ENCODE assay signal across 8 cellular contexts in the genomic region with DNA sequence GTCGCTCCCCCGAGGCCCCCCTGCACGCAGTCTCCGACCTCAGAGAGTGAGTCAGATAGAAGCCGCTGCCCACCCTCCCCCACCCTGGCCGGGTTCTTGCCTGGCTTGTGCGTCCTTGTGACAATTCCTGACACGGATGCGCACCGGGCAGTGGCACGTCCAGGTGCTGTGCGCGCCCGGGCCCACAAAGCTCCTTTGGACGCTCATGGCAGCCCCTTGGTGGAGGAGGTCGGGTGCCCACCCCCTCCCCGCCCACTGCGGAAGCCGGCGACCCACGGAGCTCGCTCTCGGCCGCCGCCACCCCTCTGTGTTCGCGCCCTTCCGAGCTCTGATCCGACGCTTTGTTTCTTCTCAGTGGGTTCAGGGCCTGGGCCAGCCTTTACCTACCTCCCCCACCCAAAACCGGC. TPM values are rescaled to one million over a fixed set of nuclear protein-coding genes. Genes with fewer than 3 reads are reported as not detected.
A peak's percentile ranks its signal among the peaks of the same experiment; 100 is the strongest.
DNase-seq lines count a peak whose midpoint lies in the region; ATAC-seq and TF ChIP-seq lines count a peak whose summit lies in the region.

No MANE protein-coding gene starts in this region.

- peak overlapping the region; percentile 10 to 87 (median 80) for H3K27ac ChIP-seq in gastroesophageal sphincter
- no peak overlapping the region for H3K27ac ChIP-seq in neutrophil

- DNase-seq in NCI-H146 (lab: John Stamatoyannopoulos, UW) (peak; percentile 74), NCI-H146 treated with DMSO at 0.1 percent for 48 hours (lab: John Stamatoyannopoulos, UW; ENCODE audit: unreplicated experiment) (no peak), NAMALWA (ENCODE audit: low spot score) (peak; percentile 45)
- DNase-seq in activated naive CD4-positive, alpha-beta T cell treated with anti-CD3 and anti-CD28 coated beads, Interleukin-2, amount 10 ng/mL, durations not matched to agents 7 days and 5 days, result peak; percentile 50

- H3K4me3 ChIP-seq in gastroesophageal sphincter (peak overlapping the region; percentile 40 to 59), neutrophil (ENCODE audit: low read depth in 1 of 2, low read length in 1 of 2) (peak overlapping the region; percentile 57 to 61)

- H3K9me3 Mint-ChIP-seq in activated naive CD4-positive, alpha-beta T cell treated with anti-CD3 and anti-CD28 coated beads, Interleukin-2, amount 10 ng/mL, durations not matched to agents 7 days and 5 days, result no peaks in the 10 kb centered on the region

- CTCF ChIA-PET in activated naive CD4-positive, alpha-beta T cell treated with anti-CD3 and anti-CD28 coated beads, Interleukin-2, amount 10 ng/mL, durations not matched to agents 7 days and 5 days (lab: Charles Lee), result interaction anchor here (3.4 kb wide), 1 partner anchor 12 kb away, joined by 16 read pairs; no protein-coding TSS in a partner anchor

- H3K27me3 Mint-ChIP-seq in activated naive CD4-positive, alpha-beta T cell treated with anti-CD3 and anti-CD28 coated beads, Interleukin-2, amount 10 ng/mL, durations not matched to agents 7 days and 5 days, result peaks cover 88% of the 10 kb centered on the region

- peak overlapping the region; percentile 60 for H3K4me3 Mint-ChIP-seq in activated naive CD4-positive, alpha-beta T cell treated with anti-CD3 and anti-CD28 coated beads, Interleukin-2, amount 10 ng/mL, durations not matched to agents 7 days and 5 days

- H3K4me1 Mint-ChIP-seq in activated naive CD4-positive, alpha-beta T cell treated with anti-CD3 and anti-CD28 coated beads, Interleukin-2, amount 10 ng/mL, durations not matched to agents 7 days and 5 days, result peaks cover 58% of the 10 kb centered on the region

- H3K4me1 ChIP-seq in gastroesophageal sphincter, result peaks cover 0 to 78% (median 43%) of the 10 kb centered on the region in 3 donors
- peaks cover 26 to 43% of the 10 kb centered on the region in 2 experiments for H3K4me1 ChIP-seq in neutrophil (ENCODE audit: control insufficient read depth in 1 of 2, insufficient read depth in 1 of 2, low read depth in 1 of 2, low read length in 1 of 2)

- ATAC-seq in gastroesophageal sphincter (peak; percentile 37), GM21619 (IDR thresholded peaks at IDR 0.05; ENCODE audit: unreplicated experiment) (no peak), HG02763 (IDR thresholded peaks at IDR 0.05; ENCODE audit: unreplicated experiment) (no peak)

- 0% methylated on average over 1 of the region's 31 CpGs; no CpG with 5 or more reads in 1 of the 2 donors for WGBS in gastroesophageal sphincter (ENCODE audit: low coverage in 1 of 2), 2 donors

- H3K27ac Mint-ChIP-seq in activated naive CD4-positive, alpha-beta T cell treated with anti-CD3 and anti-CD28 coated beads, Interleukin-2, amount 10 ng/mL, durations not matched to agents 7 days and 5 days, result no peak overlapping the region

- no peaks in the 10 kb centered on the region for H3K36me3 Mint-ChIP-seq in activated naive CD4-positive, alpha-beta T cell treated with anti-CD3 and anti-CD28 coated beads, Interleukin-2, amount 10 ng/mL, durations not matched to agents 7 days and 5 days

- peaks cover 95% of the 10 kb centered on the region for H3K27me3 ChIP-seq in gastroesophageal sphincter
- peaks cover 100% of the 10 kb centered on the region for H3K27me3 ChIP-seq in neutrophil

- TF ChIP-seq EP300 in gastroesophageal sphincter (IDR thresholded peaks at IDR 0.05), result no peak

- H3K36me3 ChIP-seq in gastroesophageal sphincter (no peaks in the 10 kb centered on the region), neutrophil (no peaks in the 10 kb centered on the region)

- peak in 1 of 2 donors; percentile 10 for TF ChIP-seq POLR2A in gastroesophageal sphincter (IDR thresholded peaks at IDR 0.05)

- H3K9me3 ChIP-seq in gastroesophageal sphincter (no peaks in the 10 kb centered on the region), neutrophil (no peaks in the 10 kb centered on the region)

- TF ChIP-seq CTCF in gastroesophageal sphincter (IDR thresholded peaks at IDR 0.05), result no peak
- no peak for TF ChIP-seq CTCF in neutrophil (IDR thresholded peaks at IDR 0.05)

RNA-seq across cellular contexts. Expression of a gene that starts 0.7 kb away (rescaled TPM):
- total RNA-seq in gastroesophageal sphincter, result 10 to 100 TPM in 2 of 4 donors, 1 to 10 TPM in 2; 5.3 to 11.8 (median 9.1) TPM

RNA-seq across cellular contexts. Expression of a gene that starts 3.8 kb away (rescaled TPM):
- 1 to 10 TPM; 1.0 to 7.3 (median 3.6) TPM for total RNA-seq in gastroesophageal sphincter

RNA-seq across cellular contexts. Expression of a gene that starts 26.1 kb away (rescaled TPM):
- total RNA-seq in gastroesophageal sphincter, result 100 to 1,000 TPM in 1 of 4 donors, 10 to 100 TPM in 3; 86.3 to 116 (median 90.1) TPM

RNA-seq across cellular contexts. Expression of a gene that starts 49.1 kb away (rescaled TPM):
- total RNA-seq in gastroesophageal sphincter, result 100 to 1,000 TPM; 118 to 165 (median 134) TPM
